Comparison of ENCODE assay signal across 23 cellular contexts in genomic region chr16:85455534-85455933, GRCh38.
"Had no signal": no experiment of that assay in that cellular context is flagged by ENCODE, and none has a peak within 500 bp of the region (broad histone marks: within the 10 kb centered on the region; RNA-seq: fewer than 3 reads in every experiment).

No MANE protein-coding gene starts in this region.

- H3K4me1 ChIP-seq: prostate gland had no signal

- H3K27ac ChIP-seq: epithelial cell of prostate, heart left ventricle, prostate gland, right atrium auricular region, upper lobe of left lung had no signal

- H3K27ac Mint-ChIP-seq: activated B cell treated with CpG ODN at 0.5 μM for 24 hours; activated CD4-positive, alpha-beta T cell treated with anti-CD3 and anti-CD28 coated beads for 36 hours; activated T-cell treated with anti-CD3 and anti-CD28 coated beads, Interleukin-2, amount 50 U/mL, for 24 hours; activated T-helper 2 cell treated with anti-CD3 and anti-CD28 coated beads, Interferon-gamma antibody, Interleukin-2, Interleukin-4, amounts not matched to agents 10 μg/mL and 5 μg/mL and 100 μg/mL, durations not matched to agents 14 hours and 24 hours and 36 hours had no signal

- H3K27me3 ChIP-seq: heart left ventricle, right atrium auricular region, upper lobe of left lung had no signal

- H3K9me3 ChIP-seq: heart left ventricle, prostate gland, right atrium auricular region, upper lobe of left lung had no signal

- H3K36me3 ChIP-seq: heart left ventricle, prostate gland, right atrium auricular region, upper lobe of left lung had no signal

- ATAC-seq: activated CD4-positive, alpha-beta T cell treated with anti-CD3 and anti-CD28 coated beads for 36 hours; heart left ventricle; left cardiac atrium had no signal

- H3K4me3 Mint-ChIP-seq: activated B cell treated with CpG ODN at 0.5 μM for 24 hours; activated CD4-positive, alpha-beta T cell treated with anti-CD3 and anti-CD28 coated beads for 36 hours; activated naive CD8-positive, alpha-beta T cell treated with anti-CD3 and anti-CD28 coated beads for 36 hours; activated T-cell treated with anti-CD3 and anti-CD28 coated beads, Interleukin-2, amount 50 U/mL, for 24 hours had no signal

- H3K36me3 Mint-ChIP-seq: activated naive CD8-positive, alpha-beta T cell treated with anti-CD3 and anti-CD28 coated beads for 36 hours had no signal

- H3K9me3 Mint-ChIP-seq: activated B cell treated with CpG ODN at 0.5 μM for 24 hours; activated naive CD8-positive, alpha-beta T cell treated with anti-CD3 and anti-CD28 coated beads for 36 hours; activated T-cell treated with anti-CD3 and anti-CD28 coated beads, Interleukin-2, amount 50 U/mL, for 24 hours; activated T-helper 2 cell treated with anti-CD3 and anti-CD28 coated beads, Interferon-gamma antibody, Interleukin-2, Interleukin-4, amounts not matched to agents 10 μg/mL and 5 μg/mL and 100 μg/mL, durations not matched to agents 14 hours and 24 hours and 36 hours had no signal

- DNase-seq: activated B cell treated with CpG ODN at 0.5 μM for 24 hours; activated CD4-positive, alpha-beta T cell treated with anti-CD3 and anti-CD28 coated beads for 36 hours; activated CD4-positive, alpha-beta T cell treated with anti-CD3 and anti-CD28 coated beads, Interleukin-2, amount 50 U/mL, for 4 hours; activated CD8-positive, alpha-beta memory T cell treated with anti-CD3 and anti-CD28 coated beads for 24 hours; activated CD8-positive, alpha-beta memory T cell treated with anti-CD3 and anti-CD28 coated beads, Interleukin-2, amount 50 U/mL, for 4 hours; activated naive CD4-positive, alpha-beta T cell; activated naive CD8-positive, alpha-beta T cell treated with anti-CD3 and anti-CD28 coated beads for 36 hours; activated T-cell treated with anti-CD3 and anti-CD28 coated beads, Interleukin-2, amount 50 U/mL, for 24 hours; amniotic stem cell; cortex of kidney; heart left ventricle; islet precursor cell; left cardiac atrium; stimulated activated CD4-positive, alpha-beta T cell treated with anti-CD3 and anti-CD28 coated beads, Interleukin-4, amount 100 ng/mL, for 24 hours; stimulated activated naive CD4-positive, alpha-beta T cell treated with Interleukin-2 at 50 U/mL for 16 hours; T-helper 1 cell; T-helper 9 cell; upper lobe of left lung had no signal

- H3K4me3 ChIP-seq: heart left ventricle, prostate gland, right atrium auricular region, upper lobe of left lung had no signal

- FAIRE-seq: bronchial epithelial cell had no signal

- H3K27me3 Mint-ChIP-seq: activated CD4-positive, alpha-beta T cell treated with anti-CD3 and anti-CD28 coated beads for 36 hours had no signal
